In genomic region chr7:131109757-131110293, GRCh38 we compare ENCODE assay signal across 8 cellular contexts.
DNase-seq lines count a peak whose midpoint lies in the region; TF ChIP-seq lines count a peak whose summit lies in the region.

No MANE protein-coding gene starts in this region.

- peaks cover 1% of the 10 kb centered on the region for H3K9me3 Mint-ChIP-seq in activated naive CD8-positive, alpha-beta T cell treated with anti-CD3 and anti-CD28 coated beads for 36 hours

- intact Hi-C loops in head of caudate nucleus (cut with DNase I) (loop anchor here (5.0 to 10.0 kb wide), 2 partner anchors 217 to 325 kb away; partner anchors contain the start of gene MKLN1), ovary (cut with DNase I) (loop anchor here in 3 of 4 donors (5.0 to 10.0 kb wide), 5 partner anchors 117 to 315 kb away; partner anchors contain the start of gene MKLN1 (in 2 of the 3)), transverse colon (cut with DNase I; ENCODE audit: low total_unique reads) (loop anchor here (5.0 to 10.0 kb wide), 2 partner anchors 1375 to 1467 kb away; partner anchors contain the start of gene PLXNA4)

- H3K4me1 ChIP-seq in SJSA1 (replicated peaks), result peaks cover 41% of the 10 kb centered on the region
- peaks cover 8% of the 10 kb centered on the region for H3K4me1 ChIP-seq in ovary (ENCODE audit: insufficient read depth)
- H3K4me1 ChIP-seq in transverse colon, result peaks cover 4 to 45% (median 27%) of the 10 kb centered on the region in 4 donors

- peaks cover 46% of the 10 kb centered on the region for H3K4me1 Mint-ChIP-seq in activated naive CD8-positive, alpha-beta T cell treated with anti-CD3 and anti-CD28 coated beads for 36 hours

- peak; percentile 49 for TF ChIP-seq POLR2A in GM18951 (IDR thresholded peaks at IDR 0.05; ENCODE audit: extremely low read depth, insufficient read depth, insufficient read length)
- TF ChIP-seq POLR2A in ovary (IDR thresholded peaks at IDR 0.05), result peak; percentile 31
- peak; percentile 50 for TF ChIP-seq POLR2A in transverse colon (IDR thresholded peaks at IDR 0.05)

- H3K27ac ChIP-seq in KOPT-K1 (ENCODE audit: low read depth, low read length, poor library complexity, severe bottlenecking), result peak overlapping the region; percentile 56
- peak overlapping the region; percentile 90 for H3K27ac ChIP-seq in SJSA1
- peak overlapping the region; percentile 78 to 97 for H3K27ac ChIP-seq in ovary
- peak overlapping the region; percentile 92 to 97 (median 94) for H3K27ac ChIP-seq in transverse colon

- H3K36me3 ChIP-seq in KOPT-K1 (ENCODE audit: insufficient read depth, low read length), result no peaks in the 10 kb centered on the region
- H3K36me3 ChIP-seq in SJSA1, result peaks cover 7% of the 10 kb centered on the region
- no peaks in the 10 kb centered on the region for H3K36me3 ChIP-seq in ovary
- H3K36me3 ChIP-seq in transverse colon, result no peaks in the 10 kb centered on the region

- TF ChIP-seq CTCF in ovary (IDR thresholded peaks at IDR 0.05) (no peak), transverse colon (IDR thresholded peaks at IDR 0.05) (no peak)

- DNase-seq in AG08396 (ENCODE audit: low spot score) (peak; percentile 85), SJSA1 (ENCODE audit: low read depth in 1 of 2, low spot score in 2 of 2) (peak; percentile 73 to 89), head of caudate nucleus (peak; percentile 37 to 88 (median 76)), ovary (peak; percentile 75 to 85 (median 79)), transverse colon (peak; percentile 87)
- peak; percentile 67 for DNase-seq in activated naive CD8-positive, alpha-beta T cell treated with anti-CD3 and anti-CD28 coated beads for 36 hours

- in situ Hi-C loops in GM18951 (cut with MboI; ENCODE audit: low sequenced_read_pairs, unreplicated experiment) (no loop called here), transverse colon (cut with MboI; ENCODE audit: low pct_ligation_motif_present in 1 of 4, low pct_unique_long_range_greater_than_20kb in 1 of 4, low sequenced_read_pairs in 3 of 4) (loop anchor here in 2 of 4 donors (25.0 kb wide), 2 partner anchors 202 to 302 kb away; no protein-coding TSS in a partner anchor)

- peak overlapping the region; percentile 99 for H3K4me3 Mint-ChIP-seq in activated naive CD8-positive, alpha-beta T cell treated with anti-CD3 and anti-CD28 coated beads for 36 hours

- H3K27me3 Mint-ChIP-seq in activated naive CD8-positive, alpha-beta T cell treated with anti-CD3 and anti-CD28 coated beads for 36 hours, result peaks cover 4% of the 10 kb centered on the region

- H3K9me3 ChIP-seq in KOPT-K1 (ENCODE audit: insufficient read depth, low read length, poor library complexity, severe bottlenecking) (no peaks in the 10 kb centered on the region), SJSA1 (replicated peaks) (0 out of 2 replicates have a peak, but pooled peaks cover 5% of the 10 kb centered on the region), ovary (no peaks in the 10 kb centered on the region), transverse colon (no peaks in the 10 kb centered on the region)

- peaks cover 9% of the 10 kb centered on the region for H3K36me3 Mint-ChIP-seq in activated naive CD8-positive, alpha-beta T cell treated with anti-CD3 and anti-CD28 coated beads for 36 hours

- 0 to 2% (median 1%) methylated on average over 37 of the region's 37 CpGs for whole genome bisulfite sequencing in ovary, 3 donors
- 0% methylated on average over 37 of the region's 37 CpGs; no CpG with 5 or more reads in 1 of the 2 donors for WGBS in transverse colon (ENCODE audit: low coverage in 1 of 2), 2 donors

- peak overlapping the region; percentile 99 for H3K27ac Mint-ChIP-seq in activated naive CD8-positive, alpha-beta T cell treated with anti-CD3 and anti-CD28 coated beads for 36 hours

- no peak for TF ChIP-seq EP300 in ovary (IDR thresholded peaks at IDR 0.05)
- TF ChIP-seq EP300 in transverse colon (IDR thresholded peaks at IDR 0.05; ENCODE audit: low read depth), result no peak

- H3K4me3 ChIP-seq in SJSA1 (peak overlapping the region; percentile 52), ovary (peak overlapping the region; percentile 88), transverse colon (peak overlapping the region; percentile 45 to 87 (median 62))

- no peaks in the 10 kb centered on the region for H3K27me3 ChIP-seq in SJSA1 (replicated peaks)
- H3K27me3 ChIP-seq in ovary, result no peaks in the 10 kb centered on the region
- peaks cover 10% of the 10 kb centered on the region for H3K27me3 ChIP-seq in transverse colon

Comparison
In these comparisons a context has a peak if more than half of its experiments do, and no peak if none do; other contexts are left out.
1. Peak in every context shown above with its lines: DNase-seq, H3K4me3 ChIP-seq and H3K27ac ChIP-seq.